ENCODE assay signal across 8 cellular contexts in genomic region chr12:26701604-26702215, GRCh38.
A peak's percentile ranks its signal among the peaks of the same experiment; 100 is the strongest.
DNase-seq lines count a peak whose midpoint lies in the region; ATAC-seq and TF ChIP-seq lines count a peak whose summit lies in the region.

No MANE protein-coding gene starts in this region.

- H3K27ac ChIP-seq in spleen: no peak overlapping the region

- TF ChIP-seq CTCF in fibroblast of pulmonary artery (IDR thresholded peaks at IDR 0.05; ENCODE audit: low read length, missing control alignments) (peak; percentile 55), spleen (IDR thresholded peaks at IDR 0.05 in 8 of 11, conservative IDR thresholded peaks at IDR 0.05 in 3 of 11) (peak in 7 of 11 experiments; percentile 42 to 68 (median 54))

- intact Hi-C loops in spleen (cut with DNase I; ENCODE audit: low total_unique reads): no loop called here

- H3K4me3 ChIP-seq in fibroblast of pulmonary artery (replicated peaks; ENCODE audit: low read depth, low read length): no peak overlapping the region
- no peak overlapping the region for H3K4me3 ChIP-seq in spleen

- H3K9me3 ChIP-seq in spleen: no peaks in the 10 kb centered on the region

- peaks cover 0 to 20% (median 15%) of the 10 kb centered on the region in 6 donors for H3K4me1 ChIP-seq in spleen

- peaks cover 0 to 30% (median 0%) of the 10 kb centered on the region in 6 donors for H3K36me3 ChIP-seq in spleen

- in situ Hi-C loops in KBM-7 (cut with MboI; ENCODE audit: low pct_unique_long_range_greater_than_20kb, low sequenced_read_pairs): no loop called here

- WGBS in spleen, 5 donors: 81 to 97% (median 90%) methylated on average over 1 of the region's 1 CpG

- H3K27me3 ChIP-seq in spleen (replicated peaks in 1 of 7): no peaks in the 10 kb centered on the region

- ATAC-seq in HG03095 (IDR thresholded peaks at IDR 0.05; ENCODE audit: unreplicated experiment) (no peak), GM18519 (IDR thresholded peaks at IDR 0.05; ENCODE audit: low FRiP score, unreplicated experiment) (no peak)

- DNase-seq in DMS114 treated with DMSO at 0.1 percent for 48 hours (lab: John Stamatoyannopoulos, UW; ENCODE audit: unreplicated experiment): peak; percentile 70
- DNase-seq in KBM-7: peak; percentile 51
- peak; percentile 39 for DNase-seq in SHP77 treated with DMSO at 0.1 percent for 48 hours (lab: John Stamatoyannopoulos, UW)
- DNase-seq in fibroblast of pulmonary artery (ENCODE audit: low read depth): peak; percentile 76
- DNase-seq in spleen: no peak
- no peak for DNase-seq in activated CD4-positive, alpha-beta T cell treated with anti-CD3 and anti-CD28 coated beads for 4 hours

- no peak for TF ChIP-seq POLR2A in spleen (IDR thresholded peaks at IDR 0.05)

Comparison
In these comparisons a context has a peak if more than half of its experiments do, and no peak if none do; other contexts are left out.
1. DNase-seq: peak in DMS114 treated with DMSO at 0.1 percent for 48 hours (single experiment), KBM-7 (single experiment), SHP77 treated with DMSO at 0.1 percent for 48 hours (single experiment) and fibroblast of pulmonary artery (single experiment); none in spleen (single experiment) and activated CD4-positive, alpha-beta T cell treated with anti-CD3 and anti-CD28 coated beads for 4 hours (0 of 2).